ENCODE assay signal across 1 cellular context in genomic region chr2:23122681-23123080, GRCh38.
TF ChIP-seq lines count a peak whose summit lies in the region.

No MANE protein-coding gene starts in this region.

TF ChIP-seq in HepG2, 621 proteins besides CTCF, POLR2A, EP300 and RAD21 (continued from another document and continues in another):
- TF ChIP-seq HNF1A (IDR thresholded peaks at IDR 0.05; ENCODE audit: low read depth) (peak; percentile 68), HNF1A (CRISPR knock-in tag; IDR thresholded peaks at IDR 0.05; ENCODE audit: borderline replicate concordance) (peak; percentile 75; the same call in 1 of the 2 replicates), THAP9 (CRISPR knock-in tag; IDR thresholded peaks at IDR 0.05; ENCODE audit: borderline replicate concordance) (no peak), FOSL1 (CRISPR knock-in tag; IDR thresholded peaks at IDR 0.05; ENCODE audit: borderline replicate concordance) (peak; percentile 83), ZEB1 (IDR thresholded peaks at IDR 0.05; ENCODE audit: insufficient replicate concordance, low read depth) (no peak), PAF1 (CRISPR knock-in tag; IDR thresholded peaks at IDR 0.05) (no peak), MXD3 (CRISPR knock-in tag; IDR thresholded peaks at IDR 0.05) (no peak), TRAFD1 (CRISPR knock-in tag; IDR thresholded peaks at IDR 0.05; ENCODE audit: borderline replicate concordance) (no peak), TFE3 (CRISPR knock-in tag; IDR thresholded peaks at IDR 0.05) (no peak), SALL1 (CRISPR knock-in tag; IDR thresholded peaks at IDR 0.05) (no peak), SRSF1 (optimal IDR thresholded peaks at IDR 0.05; ENCODE audit: low read depth, low read length) (no peak), ZNF83 (CRISPR knock-in tag; IDR thresholded peaks at IDR 0.05; ENCODE audit: borderline replicate concordance) (no peak), ZBTB42 (CRISPR knock-in tag; IDR thresholded peaks at IDR 0.05) (no peak), ATRX (CRISPR knock-in tag; IDR thresholded peaks at IDR 0.05; ENCODE audit: borderline replicate concordance) (no peak), ZNF225 (CRISPR knock-in tag; IDR thresholded peaks at IDR 0.05) (no peak), PAWR (CRISPR knock-in tag; IDR thresholded peaks at IDR 0.05; ENCODE audit: borderline replicate concordance) (no peak), ZNF558 (CRISPR knock-in tag; IDR thresholded peaks at IDR 0.05; ENCODE audit: borderline replicate concordance) (no peak), STAG1 (CRISPR knock-in tag; IDR thresholded peaks at IDR 0.05) (no peak), ZNF710 (CRISPR knock-in tag; IDR thresholded peaks at IDR 0.05; ENCODE audit: borderline replicate concordance) (no peak), HMG20A (CRISPR knock-in tag; IDR thresholded peaks at IDR 0.05; ENCODE audit: borderline replicate concordance) (0 out of 2 replicates have a peak, but pooled peaks have one; percentile 21), ZNF7 (CRISPR knock-in tag; IDR thresholded peaks at IDR 0.05) (no peak), ZNF275 (CRISPR knock-in tag; IDR thresholded peaks at IDR 0.05; ENCODE audit: borderline replicate concordance) (no peak), CENPT (CRISPR knock-in tag; IDR thresholded peaks at IDR 0.05; ENCODE audit: low read depth) (no peak), ZNF331 (CRISPR knock-in tag; IDR thresholded peaks at IDR 0.05) (peak; percentile 27; the same call in 1 of the 2 replicates), JUNB (CRISPR knock-in tag; IDR thresholded peaks at IDR 0.05; ENCODE audit: borderline replicate concordance) (peak; percentile 81), TEAD3 (CRISPR knock-in tag; optimal IDR thresholded peaks at IDR 0.05; ENCODE audit: borderline replicate concordance) (no peak), SP4 (CRISPR knock-in tag; IDR thresholded peaks at IDR 0.05) (no peak), NPAS2 (CRISPR knock-in tag; IDR thresholded peaks at IDR 0.05; ENCODE audit: borderline replicate concordance) (no peak), KLF15 (CRISPR knock-in tag; IDR thresholded peaks at IDR 0.05; ENCODE audit: borderline replicate concordance) (no peak), FOSL2 (CRISPR knock-in tag; IDR thresholded peaks at IDR 0.05) (peak; percentile 95), FOXO4 (CRISPR knock-in tag; conservative IDR thresholded peaks at IDR 0.05) (no peak), ZBTB37 (CRISPR knock-in tag; IDR thresholded peaks at IDR 0.05) (no peak), CCAR2 (optimal IDR thresholded peaks at IDR 0.05; ENCODE audit: low read depth, low read length) (no peak), ZNF777 (CRISPR knock-in tag; IDR thresholded peaks at IDR 0.05) (no peak), RXRA (CRISPR knock-in tag; IDR thresholded peaks at IDR 0.05) (peak; percentile 75; the same call in 1 of the 2 replicates), ZNF770 (CRISPR knock-in tag; IDR thresholded peaks at IDR 0.05) (peak; percentile 22; the same call in 1 of the 2 replicates), NR0B2 (CRISPR knock-in tag; IDR thresholded peaks at IDR 0.05) (no peak)
